In genomic region chr14:77032854-77033621, GRCh38 we compare ENCODE assay signal across 1 cellular context.
TF ChIP-seq lines count a peak whose summit lies in the region.

No MANE protein-coding gene starts in this region.

TF ChIP-seq in HEK293, 187 proteins besides CTCF, POLR2A, EP300 and RAD21 (continued from another document):
- TF ChIP-seq ZNF692 (tag by site-specific recombination; IDR thresholded peaks at IDR 0.05), result peak; percentile 98
- TF ChIP-seq, protein P1, sequence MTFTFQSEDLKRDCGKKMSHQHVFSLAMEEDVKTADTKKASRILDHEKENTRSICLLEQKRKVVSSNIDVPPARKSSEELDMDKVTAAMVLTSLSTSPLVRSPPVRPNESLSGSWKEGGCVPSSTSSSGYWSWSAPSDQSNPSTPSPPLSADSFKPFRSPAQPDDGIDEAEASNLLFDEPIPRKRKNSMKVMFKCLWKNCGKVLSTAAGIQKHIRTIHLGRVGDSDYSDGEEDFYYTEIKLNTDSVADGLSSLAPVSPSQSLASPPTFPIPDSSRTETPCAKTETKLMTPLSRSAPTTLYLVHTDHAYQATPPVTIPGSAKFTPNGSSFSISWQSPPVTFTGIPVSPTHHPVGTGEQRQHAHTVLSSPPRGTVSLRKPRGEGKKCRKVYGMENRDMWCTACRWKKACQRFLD (tag by site-specific recombination; IDR thresholded peaks at IDR 0.05), result no peak
- TF ChIP-seq, protein P2, sequence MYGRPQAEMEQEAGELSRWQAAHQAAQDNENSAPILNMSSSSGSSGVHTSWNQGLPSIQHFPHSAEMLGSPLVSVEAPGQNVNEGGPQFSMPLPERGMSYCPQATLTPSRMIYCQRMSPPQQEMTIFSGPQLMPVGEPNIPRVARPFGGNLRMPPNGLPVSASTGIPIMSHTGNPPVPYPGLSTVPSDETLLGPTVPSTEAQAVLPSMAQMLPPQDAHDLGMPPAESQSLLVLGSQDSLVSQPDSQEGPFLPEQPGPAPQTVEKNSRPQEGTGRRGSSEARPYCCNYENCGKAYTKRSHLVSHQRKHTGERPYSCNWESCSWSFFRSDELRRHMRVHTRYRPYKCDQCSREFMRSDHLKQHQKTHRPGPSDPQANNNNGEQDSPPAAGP (tag by site-specific recombination; IDR thresholded peaks at IDR 0.05), result peak; percentile 70
- no peak for TF ChIP-seq MYNN (tag by site-specific recombination; IDR thresholded peaks at IDR 0.05; ENCODE audit: borderline replicate concordance)
- peak; percentile 85 for TF ChIP-seq ZIC2 (tag by site-specific recombination; IDR thresholded peaks at IDR 0.05)
- TF ChIP-seq KLF7 (tag by site-specific recombination; IDR thresholded peaks at IDR 0.05; ENCODE audit: borderline replicate concordance), result peak; percentile 59; the same call in 1 of the 2 replicates
- TF ChIP-seq, protein P3, sequence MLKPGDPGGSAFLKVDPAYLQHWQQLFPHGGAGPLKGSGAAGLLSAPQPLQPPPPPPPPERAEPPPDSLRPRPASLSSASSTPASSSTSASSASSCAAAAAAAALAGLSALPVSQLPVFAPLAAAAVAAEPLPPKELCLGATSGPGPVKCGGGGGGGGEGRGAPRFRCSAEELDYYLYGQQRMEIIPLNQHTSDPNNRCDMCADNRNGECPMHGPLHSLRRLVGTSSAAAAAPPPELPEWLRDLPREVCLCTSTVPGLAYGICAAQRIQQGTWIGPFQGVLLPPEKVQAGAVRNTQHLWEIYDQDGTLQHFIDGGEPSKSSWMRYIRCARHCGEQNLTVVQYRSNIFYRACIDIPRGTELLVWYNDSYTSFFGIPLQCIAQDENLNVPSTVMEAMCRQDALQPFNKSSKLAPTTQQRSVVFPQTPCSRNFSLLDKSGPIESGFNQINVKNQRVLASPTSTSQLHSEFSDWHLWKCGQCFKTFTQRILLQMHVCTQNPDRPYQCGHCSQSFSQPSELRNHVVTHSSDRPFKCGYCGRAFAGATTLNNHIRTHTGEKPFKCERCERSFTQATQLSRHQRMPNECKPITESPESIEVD (tag by site-specific recombination; IDR thresholded peaks at IDR 0.05), result peak; percentile 96
- no peak for TF ChIP-seq ZNF311 (tag by site-specific recombination; IDR thresholded peaks at IDR 0.05; ENCODE audit: borderline replicate concordance)
- peak; percentile 29; the same call in 1 of the 2 replicates for TF ChIP-seq OSR2 (tag by site-specific recombination; IDR thresholded peaks at IDR 0.05)
- no peak for TF ChIP-seq ZNF837 (tag by site-specific recombination; IDR thresholded peaks at IDR 0.05)
- TF ChIP-seq ZNF558 (tag by site-specific recombination; IDR thresholded peaks at IDR 0.05), result peak; percentile 51; the same call in 1 of the 2 replicates
- TF ChIP-seq, protein P4, sequence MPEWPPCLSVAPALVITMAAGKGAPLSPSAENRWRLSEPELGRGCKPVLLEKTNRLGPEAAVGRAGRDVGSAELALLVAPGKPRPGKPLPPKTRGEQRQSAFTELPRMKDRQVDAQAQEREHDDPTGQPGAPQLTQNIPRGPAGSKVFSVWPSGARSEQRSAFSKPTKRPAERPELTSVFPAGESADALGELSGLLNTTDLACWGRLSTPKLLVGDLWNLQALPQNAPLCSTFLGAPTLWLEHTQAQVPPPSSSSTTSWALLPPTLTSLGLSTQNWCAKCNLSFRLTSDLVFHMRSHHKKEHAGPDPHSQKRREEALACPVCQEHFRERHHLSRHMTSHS (tag by site-specific recombination; IDR thresholded peaks at IDR 0.05), result no peak
- TF ChIP-seq KLF8 (tag by site-specific recombination; IDR thresholded peaks at IDR 0.05), result peak; percentile 94
- TF ChIP-seq ZNF560 (tag by site-specific recombination; IDR thresholded peaks at IDR 0.05; ENCODE audit: borderline replicate concordance), result no peak
- TF ChIP-seq ZBTB48 (tag by site-specific recombination; IDR thresholded peaks at IDR 0.05), result peak; percentile 84
- TF ChIP-seq ZNF544 (tag by site-specific recombination; IDR thresholded peaks at IDR 0.05), result no peak
- TF ChIP-seq ZNF623 (tag by site-specific recombination; IDR thresholded peaks at IDR 0.05), result 0 out of 2 replicates have a peak, but pooled peaks have one; percentile 29
- no peak for TF ChIP-seq MEIS1 (CRISPR knock-in tag; IDR thresholded peaks at IDR 0.05; ENCODE audit: borderline replicate concordance)
- TF ChIP-seq ZNF292 (tag by site-specific recombination; IDR thresholded peaks at IDR 0.05; ENCODE audit: borderline replicate concordance, low read depth), result no peak
- TF ChIP-seq ZNF785 (tag by site-specific recombination; IDR thresholded peaks at IDR 0.05), result no peak
- peak; percentile 94 for TF ChIP-seq ZNF341 (tag by site-specific recombination; IDR thresholded peaks at IDR 0.05; ENCODE audit: low read depth)
- no peak for TF ChIP-seq ZNF426 (tag by site-specific recombination; IDR thresholded peaks at IDR 0.05)
- TF ChIP-seq ZNF121 (tag by site-specific recombination; IDR thresholded peaks at IDR 0.05), result no peak
- TF ChIP-seq, protein P5, sequence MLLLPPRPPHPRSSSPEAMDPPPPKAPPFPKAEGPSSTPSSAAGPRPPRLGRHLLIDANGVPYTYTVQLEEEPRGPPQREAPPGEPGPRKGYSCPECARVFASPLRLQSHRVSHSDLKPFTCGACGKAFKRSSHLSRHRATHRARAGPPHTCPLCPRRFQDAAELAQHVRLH (tag by site-specific recombination; IDR thresholded peaks at IDR 0.05), result no peak
- 0 out of 2 replicates have a peak, but pooled peaks have one; percentile 33 for TF ChIP-seq TCF7L2 (IDR thresholded peaks at IDR 0.05; ENCODE audit: borderline replicate concordance, low read depth, low read length)
- TF ChIP-seq ZNF549 (tag by site-specific recombination; IDR thresholded peaks at IDR 0.05), result no peak
- no peak for TF ChIP-seq ZNF621 (tag by site-specific recombination; IDR thresholded peaks at IDR 0.05)
- no peak for TF ChIP-seq ZNF530 (tag by site-specific recombination; IDR thresholded peaks at IDR 0.05; ENCODE audit: low read depth)
- peak; percentile 90 for TF ChIP-seq ZBTB20 (tag by site-specific recombination; IDR thresholded peaks at IDR 0.05)
- peak; percentile 76 for TF ChIP-seq ZNF423 (tag by site-specific recombination; IDR thresholded peaks at IDR 0.05)
- no peak for TF ChIP-seq ZNF548 (tag by site-specific recombination; IDR thresholded peaks at IDR 0.05)
- TF ChIP-seq HOXA7 (CRISPR knock-in tag; IDR thresholded peaks at IDR 0.05; ENCODE audit: borderline replicate concordance), result no peak
- no peak for TF ChIP-seq ZNF202 (tag by site-specific recombination; IDR thresholded peaks at IDR 0.05; ENCODE audit: borderline replicate concordance)
- no peak for TF ChIP-seq ZNF138 (tag by site-specific recombination; IDR thresholded peaks at IDR 0.05; ENCODE audit: borderline replicate concordance)
- no peak for TF ChIP-seq ZBTB7A (tag by site-specific recombination; IDR thresholded peaks at IDR 0.05; ENCODE audit: low read depth)
- peak; percentile 89 for TF ChIP-seq ZNF629 (tag by site-specific recombination; IDR thresholded peaks at IDR 0.05)
- TF ChIP-seq GLI4 (tag by site-specific recombination; IDR thresholded peaks at IDR 0.05), result no peak
- no peak for TF ChIP-seq ZNF791 (tag by site-specific recombination; IDR thresholded peaks at IDR 0.05)
- TF ChIP-seq HOXC10 (CRISPR knock-in tag; IDR thresholded peaks at IDR 0.05), result no peak
- no peak for TF ChIP-seq ZNF148 (tag by site-specific recombination; IDR thresholded peaks at IDR 0.05; ENCODE audit: borderline replicate concordance)
- no peak for TF ChIP-seq RBAK (tag by site-specific recombination; IDR thresholded peaks at IDR 0.05)
- TF ChIP-seq SCRT2 (tag by site-specific recombination; IDR thresholded peaks at IDR 0.05), result no peak
- TF ChIP-seq, protein P6, sequence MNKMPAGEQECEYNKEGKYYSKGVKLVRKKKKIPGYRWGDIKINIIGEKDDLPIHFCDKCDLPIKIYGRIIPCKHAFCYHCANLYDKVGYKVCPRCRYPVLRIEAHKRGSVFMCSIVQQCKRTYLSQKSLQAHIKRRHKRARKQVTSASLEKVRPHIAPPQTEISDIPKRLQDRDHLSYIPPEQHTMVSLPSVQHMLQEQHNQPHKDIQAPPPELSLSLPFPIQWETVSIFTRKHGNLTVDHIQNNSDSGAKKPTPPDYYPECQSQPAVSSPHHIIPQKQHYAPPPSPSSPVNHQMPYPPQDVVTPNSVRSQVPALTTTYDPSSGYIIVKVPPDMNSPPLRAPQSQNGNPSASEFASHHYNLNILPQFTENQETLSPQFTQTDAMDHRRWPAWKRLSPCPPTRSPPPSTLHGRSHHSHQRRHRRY (tag by site-specific recombination; IDR thresholded peaks at IDR 0.05), result no peak
- no peak for TF ChIP-seq ZNF354C (tag by site-specific recombination; IDR thresholded peaks at IDR 0.05; ENCODE audit: borderline replicate concordance, low read depth)
- no peak for TF ChIP-seq ZNF16 (tag by site-specific recombination; IDR thresholded peaks at IDR 0.05; ENCODE audit: low read depth)
- TF ChIP-seq ZNF654 (tag by site-specific recombination; IDR thresholded peaks at IDR 0.05; ENCODE audit: low read depth), result no peak
- TF ChIP-seq, protein P7, sequence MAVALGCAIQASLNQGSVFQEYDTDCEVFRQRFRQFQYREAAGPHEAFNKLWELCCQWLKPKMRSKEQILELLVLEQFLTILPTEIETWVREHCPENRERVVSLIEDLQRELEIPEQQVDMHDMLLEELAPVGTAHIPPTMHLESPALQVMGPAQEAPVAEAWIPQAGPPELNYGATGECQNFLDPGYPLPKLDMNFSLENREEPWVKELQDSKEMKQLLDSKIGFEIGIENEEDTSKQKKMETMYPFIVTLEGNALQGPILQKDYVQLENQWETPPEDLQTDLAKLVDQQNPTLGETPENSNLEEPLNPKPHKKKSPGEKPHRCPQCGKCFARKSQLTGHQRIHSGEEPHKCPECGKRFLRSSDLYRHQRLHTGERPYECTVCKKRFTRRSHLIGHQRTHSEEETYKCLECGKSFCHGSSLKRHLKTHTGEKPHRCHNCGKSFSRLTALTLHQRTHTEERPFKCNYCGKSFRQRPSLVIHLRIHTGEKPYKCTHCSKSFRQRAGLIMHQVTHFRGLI (tag by site-specific recombination; IDR thresholded peaks at IDR 0.05), result peak; percentile 89
- no peak for TF ChIP-seq ZNF169 (tag by site-specific recombination; IDR thresholded peaks at IDR 0.05)
- TF ChIP-seq ZNF394 (tag by site-specific recombination; IDR thresholded peaks at IDR 0.05; ENCODE audit: borderline replicate concordance), result peak; percentile 40; the same call in 1 of the 2 replicates
- TF ChIP-seq, protein P8, sequence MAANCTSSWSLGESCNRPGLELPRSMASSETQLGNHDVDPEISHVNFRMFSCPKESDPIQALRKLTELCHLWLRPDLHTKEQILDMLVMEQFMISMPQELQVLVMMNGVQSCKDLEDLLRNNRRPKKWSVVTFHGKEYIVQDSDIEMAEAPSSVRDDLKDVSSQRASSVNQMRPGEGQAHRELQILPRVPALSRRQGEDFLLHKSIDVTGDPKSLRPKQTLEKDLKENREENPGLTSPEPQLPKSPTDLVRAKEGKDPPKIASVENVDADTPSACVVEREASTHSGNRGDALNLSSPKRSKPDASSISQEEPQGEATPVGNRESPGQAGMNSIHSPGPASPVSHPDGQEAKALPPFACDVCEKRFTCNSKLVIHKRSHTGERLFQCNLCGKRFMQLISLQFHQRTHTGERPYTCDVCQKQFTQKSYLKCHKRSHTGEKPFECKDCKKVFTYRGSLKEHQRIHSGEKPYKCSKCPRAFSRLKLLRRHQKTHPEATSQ (tag by site-specific recombination; IDR thresholded peaks at IDR 0.05), result no peak
- TF ChIP-seq ZBTB1 (tag by site-specific recombination; IDR thresholded peaks at IDR 0.05), result 0 out of 2 replicates have a peak, but pooled peaks have one; percentile 59
- no peak for TF ChIP-seq ZNF677 (tag by site-specific recombination; IDR thresholded peaks at IDR 0.05)
- no peak for TF ChIP-seq ZNF585B (tag by site-specific recombination; IDR thresholded peaks at IDR 0.05)
- TF ChIP-seq ZBTB21 (tag by site-specific recombination; IDR thresholded peaks at IDR 0.05), result peak; percentile 59; the same call in 1 of the 2 replicates
- no peak for TF ChIP-seq ZNF777 (tag by site-specific recombination; IDR thresholded peaks at IDR 0.05; ENCODE audit: borderline replicate concordance)
- TF ChIP-seq GLIS2 (tag by site-specific recombination; IDR thresholded peaks at IDR 0.05), result peak; percentile 63
